8 cellular contexts compared by ENCODE assay signal in the genomic region with DNA sequence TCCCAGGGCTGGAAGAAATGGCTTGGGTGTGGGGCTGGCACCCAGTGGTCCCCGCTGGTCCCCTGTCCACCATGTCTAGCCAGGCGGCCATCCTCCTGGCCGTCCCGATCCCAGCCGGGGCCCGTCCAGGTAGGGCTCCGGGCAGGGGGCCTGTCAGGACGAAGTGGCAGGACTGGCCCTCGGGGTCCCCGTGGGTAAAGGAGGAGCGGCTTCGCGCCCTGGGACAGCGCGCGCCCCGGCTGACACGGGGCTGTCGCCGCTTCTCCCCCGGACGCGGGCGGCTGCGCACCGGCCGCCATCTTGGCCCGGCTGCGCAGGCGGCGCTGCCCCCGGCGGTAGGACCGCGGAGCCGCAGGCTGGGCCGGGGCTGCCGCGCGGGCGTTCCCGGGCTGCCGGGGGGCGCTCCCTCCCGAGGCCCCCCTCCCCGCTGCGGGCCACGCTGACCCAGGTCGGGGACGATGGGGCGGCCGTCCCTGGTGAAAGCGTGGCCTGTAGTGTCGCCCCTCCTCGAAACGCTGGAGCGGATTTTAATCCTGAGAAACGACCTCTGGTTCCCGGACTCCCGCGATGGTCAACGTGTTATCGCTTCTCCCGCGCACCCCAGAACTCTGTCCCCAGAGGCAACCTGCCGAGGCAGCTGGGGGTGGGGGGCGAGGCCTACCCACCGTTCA.
DNase-seq lines count a peak whose midpoint lies in the region; ATAC-seq and TF ChIP-seq lines count a peak whose summit lies in the region.

No MANE protein-coding gene starts in this region.

- H3K36me3 ChIP-seq in esophagus squamous epithelium: no peaks in the 10 kb centered on the region

- TF ChIP-seq POLR2A in esophagus squamous epithelium (IDR thresholded peaks at IDR 0.05): no peak

- intact Hi-C loops in esophagus squamous epithelium (cut with DNase I): no loop called here

- CTCF ChIA-PET in AG04449 (lab: Yijun Ruan, JAX): interaction anchor here (1.5 kb wide), 1 partner anchor 11 kb away, joined by 3 read pairs; no protein-coding TSS in a partner anchor

- 20% methylated on average over 17 of the region's 68 CpGs; no CpG with 5 or more reads in 1 of the 2 donors for WGBS in esophagus squamous epithelium, 2 donors

- H3K36me3 Mint-ChIP-seq in naive thymus-derived CD8-positive, alpha-beta T cell: no peaks in the 10 kb centered on the region

- DNase-seq in AG04449 (ENCODE audit: low read depth, low spot score) (no peak), GM12864 (ENCODE audit: low read depth) (no peak), esophagus squamous epithelium (lab: John Stamatoyannopoulos, UW) (no peak)
- peak in 3 of 10 donors; percentile 41 to 51 (median 48) for DNase-seq in naive thymus-derived CD8-positive, alpha-beta T cell

- peaks cover 3 to 20% (median 16%) of the 10 kb centered on the region in 4 donors for H3K4me1 Mint-ChIP-seq in naive thymus-derived CD8-positive, alpha-beta T cell

- peak; percentile 12 for TF ChIP-seq CTCF in AG04449 (IDR thresholded peaks at IDR 0.05; ENCODE audit: insufficient read depth, low read length, missing control alignments)
- peak; percentile 33 for TF ChIP-seq CTCF in GM12864 (IDR thresholded peaks at IDR 0.05; ENCODE audit: low read depth, low read length, missing control alignments)
- peak; percentile 72 for TF ChIP-seq CTCF in VCaP (conservative IDR thresholded peaks at IDR 0.05)
- TF ChIP-seq CTCF in esophagus squamous epithelium (IDR thresholded peaks at IDR 0.05): peak in 4 of 6 experiments; percentile 32 to 70 (median 62)

- peak overlapping the region in 7 of 10 donors; percentile 38 to 91 (median 66) for H3K27ac Mint-ChIP-seq in naive thymus-derived CD8-positive, alpha-beta T cell

- peak overlapping the region; percentile 53 for H3K4me3 ChIP-seq in AG04449 (ENCODE audit: low read depth, low read length)
- peak overlapping the region; percentile 44 for H3K4me3 ChIP-seq in GM12864 (ENCODE audit: low read depth, low read length)
- H3K4me3 ChIP-seq in esophagus squamous epithelium: peak overlapping the region; percentile 36 to 69 (median 44)

- POLR2A ChIA-PET in AG04449 (lab: Yijun Ruan, JAX): no interaction called here
- POLR2A ChIA-PET in naive thymus-derived CD8-positive, alpha-beta T cell (lab: Charles Lee): interaction anchor here (11.2 kb wide), 1 partner anchor 14 kb away, joined by 208 read pairs; no protein-coding TSS in a partner anchor

- H3K27me3 ChIP-seq in esophagus squamous epithelium: peaks cover 0 to 11% (median 0%) of the 10 kb centered on the region in 4 donors

- peak; percentile 71 to 72 for ATAC-seq in naive thymus-derived CD8-positive, alpha-beta T cell
- ATAC-seq in GM19463 (IDR thresholded peaks at IDR 0.05; ENCODE audit: unreplicated experiment): no peak
- ATAC-seq in HG03460 (IDR thresholded peaks at IDR 0.05; ENCODE audit: unreplicated experiment): no peak
- no peak for ATAC-seq in HG03280 (IDR thresholded peaks at IDR 0.05; ENCODE audit: unreplicated experiment)

- H3K27ac ChIP-seq in VCaP: peak overlapping the region; percentile 97
- H3K27ac ChIP-seq in esophagus squamous epithelium: peak overlapping the region; percentile 54 to 80 (median 70)

- no peaks in the 10 kb centered on the region for H3K27me3 Mint-ChIP-seq in naive thymus-derived CD8-positive, alpha-beta T cell

- H3K9me3 Mint-ChIP-seq in naive thymus-derived CD8-positive, alpha-beta T cell: peaks cover 0 to 2% (median 0%) of the 10 kb centered on the region in 9 donors

- peak overlapping the region; percentile 49 to 85 (median 79) for H3K4me3 Mint-ChIP-seq in naive thymus-derived CD8-positive, alpha-beta T cell

- H3K4me1 ChIP-seq in esophagus squamous epithelium: peaks cover 3 to 40% (median 23%) of the 10 kb centered on the region in 3 donors

- H3K9me3 ChIP-seq in esophagus squamous epithelium: no peaks in the 10 kb centered on the region

Comparison
In these comparisons a context has a peak if more than half of its experiments do, and no peak if none do; other contexts are left out.
1. CTCF ChIP-seq: peak in every context shown above with its lines; median percentile 72 in VCaP; 62 in esophagus squamous epithelium; 33 in GM12864; 12 in AG04449.
2. ATAC-seq: peak in naive thymus-derived CD8-positive, alpha-beta T cell (2 of 2); none in GM19463 (single experiment), HG03460 (single experiment) and HG03280 (single experiment).
3. Peak in every context shown above with its lines, with median percentiles within 50 percentile points of each other: H3K4me3 ChIP-seq.